ENCODE assay signal across 24 cellular contexts in genomic region chr6:83138118-83138722, GRCh38. TPM values are rescaled to one million over a fixed set of nuclear protein-coding genes. Genes with fewer than 3 reads are reported as not detected.
A peak's percentile ranks its signal among the peaks of the same experiment; 100 is the strongest.
DNase-seq lines count a peak whose midpoint lies in the region; ATAC-seq, FAIRE-seq and TF ChIP-seq lines count a peak whose summit lies in the region.
"Had no signal": no experiment of that assay in that cellular context is flagged by ENCODE, and none has a peak within 500 bp of the region (broad histone marks: within the 10 kb centered on the region; RNA-seq: fewer than 3 reads in every experiment).

No MANE protein-coding gene starts in this region.

- H3K27me3 ChIP-seq in RWPE2 (ENCODE audit: insufficient read depth, poor library complexity, severe bottlenecking) (no peaks in the 10 kb centered on the region), HepG2 (ENCODE audit: control insufficient read depth in 1 of 2, insufficient read depth in 2 of 2, low read length in 2 of 2) (no peaks in the 10 kb centered on the region)
- H3K27me3 ChIP-seq: BLaER1 treated with 17β-estradiol and CSF1 and Interleukin-3, amounts not matched to agents 10 nM and 100 nM had no signal

- H3K4me3 ChIP-seq in RWPE2 (ENCODE audit: severe bottlenecking) (no peak overlapping the region), HepG2 (replicated peaks in 1 of 3; ENCODE audit: insufficient read depth in 1 of 3, low read depth in 2 of 3, low read length in 3 of 3) (no peak overlapping the region)
- H3K4me3 ChIP-seq: BLaER1 treated with 17β-estradiol and CSF1 and Interleukin-3, amounts not matched to agents 10 nM and 100 nM; GM23248; K562 had no signal

- BruUV-seq in HepG2 (replicated peaks; lab: Mats Ljungman, UMichigan): TSS peak; percentile 43

- H4K20me1 ChIP-seq in HepG2 (ENCODE audit: insufficient read depth, low read length): no peaks in the 10 kb centered on the region
- H4K20me1 ChIP-seq: BLaER1 treated with 17β-estradiol and CSF1 and Interleukin-3, amounts not matched to agents 10 nM and 100 nM had no signal

- TF ChIP-seq EP300 in HepG2 (IDR thresholded peaks at IDR 0.05; ENCODE audit: low read depth in 2 of 2, low read length in 2 of 2) (no peak), HepG2 (CRISPR knock-in tag; IDR thresholded peaks at IDR 0.05; ENCODE audit: borderline replicate concordance) (no peak)

- DNase-seq in HTR-8/SVneo (ENCODE audit: insufficient read length, low spot score) (no peak), RWPE2 (ENCODE audit: low spot score) (no peak), HepG2 (ENCODE audit: low spot score) (no peak), NAMALWA (ENCODE audit: low spot score) (no peak)
- DNase-seq in central memory CD8-positive, alpha-beta T cell (ENCODE audit: low spot score in 2 of 2): no peak
- DNase-seq in activated CD4-positive, alpha-beta memory T cell treated with anti-CD3 and anti-CD28 coated beads, Interleukin-2, amount 10 ng/mL, durations not matched to agents 7 days and 5 days: no peak
- DNase-seq: CD4-positive, CD25-positive, alpha-beta regulatory T cell; CD8-positive, alpha-beta memory T cell; COR-L47; DMS 273 treated with DMSO at 0.1 percent for 48 hours; DMS53; DND-41; EL; GM23248; H7; HFFc6; IMR-90 had no signal

- no peaks in the 10 kb centered on the region for H3K4me1 Mint-ChIP-seq in central memory CD8-positive, alpha-beta T cell
- H3K4me1 Mint-ChIP-seq in activated CD4-positive, alpha-beta memory T cell treated with anti-CD3 and anti-CD28 coated beads, Interleukin-2, amount 10 ng/mL, durations not matched to agents 7 days and 5 days: peaks cover 2% of the 10 kb centered on the region
- H3K4me1 Mint-ChIP-seq: B cell; CD8-positive, alpha-beta memory T cell had no signal

- H3K9me3 ChIP-seq in RWPE2 (ENCODE audit: severe bottlenecking) (no peaks in the 10 kb centered on the region), HepG2 (ENCODE audit: low read length) (no peaks in the 10 kb centered on the region)
- H3K9me3 ChIP-seq: BLaER1 treated with 17β-estradiol and CSF1 and Interleukin-3, amounts not matched to agents 10 nM and 100 nM had no signal

- peak; percentile 88 for ATAC-seq in RWPE2 (ENCODE audit: low read depth)
- no peak for ATAC-seq in central memory CD8-positive, alpha-beta T cell (replicated peaks; ENCODE audit: extremely low read depth, poor library complexity, severe bottlenecking)
- ATAC-seq in HepG2: no peak
- ATAC-seq in HG03045 (IDR thresholded peaks at IDR 0.05; ENCODE audit: unreplicated experiment): no peak
- ATAC-seq in HG03460 (IDR thresholded peaks at IDR 0.05; ENCODE audit: unreplicated experiment): no peak
- ATAC-seq: HCT116, K562 had no signal

- POLR2A ChIA-PET in HepG2 (lab: Yijun Ruan, JAX): no interaction called here
- POLR2A ChIA-PET in activated CD4-positive, alpha-beta memory T cell treated with anti-CD3 and anti-CD28 coated beads, Interleukin-2, amount 10 ng/mL, durations not matched to agents 7 days and 5 days (lab: Charles Lee): no interaction called here

- TF ChIP-seq RAD21 in HepG2 (CRISPR knock-in tag; IDR thresholded peaks at IDR 0.05): no peak

- no peak overlapping the region for H3K4me3 Mint-ChIP-seq in central memory CD8-positive, alpha-beta T cell
- no peak overlapping the region for H3K4me3 Mint-ChIP-seq in activated CD4-positive, alpha-beta memory T cell treated with anti-CD3 and anti-CD28 coated beads, Interleukin-2, amount 10 ng/mL, durations not matched to agents 7 days and 5 days
- H3K4me3 Mint-ChIP-seq: B cell; CD4-positive, CD25-positive, alpha-beta regulatory T cell; CD8-positive, alpha-beta memory T cell; HFFc6 had no signal

- CTCF ChIA-PET in HepG2 (lab: Yijun Ruan, JAX; ENCODE audit: low intra/inter-chr PET ratio, low total read pairs): no interaction called here
- CTCF ChIA-PET in activated CD4-positive, alpha-beta memory T cell treated with anti-CD3 and anti-CD28 coated beads, Interleukin-2, amount 10 ng/mL, durations not matched to agents 7 days and 5 days (lab: Charles Lee): no interaction called here

- H3K9me3 Mint-ChIP-seq in central memory CD8-positive, alpha-beta T cell: no peaks in the 10 kb centered on the region
- H3K9me3 Mint-ChIP-seq in activated CD4-positive, alpha-beta memory T cell treated with anti-CD3 and anti-CD28 coated beads, Interleukin-2, amount 10 ng/mL, durations not matched to agents 7 days and 5 days: no peaks in the 10 kb centered on the region
- H3K9me3 Mint-ChIP-seq: CD4-positive, CD25-positive, alpha-beta regulatory T cell; CD8-positive, alpha-beta memory T cell; HFFc6 had no signal

- in situ Hi-C loops in HepG2 (cut with HindIII; ENCODE audit: extremely low pct_ligation_motif_present, low pct_unique_long_range_greater_than_20kb): no loop called here

- H3K27me3 Mint-ChIP-seq in central memory CD8-positive, alpha-beta T cell: no peaks in the 10 kb centered on the region
- H3K27me3 Mint-ChIP-seq in activated CD4-positive, alpha-beta memory T cell treated with anti-CD3 and anti-CD28 coated beads, Interleukin-2, amount 10 ng/mL, durations not matched to agents 7 days and 5 days: no peaks in the 10 kb centered on the region
- H3K27me3 Mint-ChIP-seq: B cell; CD4-positive, CD25-positive, alpha-beta regulatory T cell; CD8-positive, alpha-beta memory T cell had no signal

- H3K36me3 ChIP-seq in RWPE2 (ENCODE audit: low read depth): peaks cover 36% of the 10 kb centered on the region
- H3K36me3 ChIP-seq in HepG2 (replicated peaks in 1 of 2; ENCODE audit: control insufficient read depth in 1 of 2, insufficient read depth in 2 of 2, low read length in 2 of 2): peaks cover 0 to 5% of the 10 kb centered on the region in 2 experiments; a peak in 1 of 5 replicates

- TF ChIP-seq CTCF in RWPE2 (IDR thresholded peaks at IDR 0.05; ENCODE audit: poor library complexity, severe bottlenecking) (no peak), HepG2 (CRISPR knock-in tag; IDR thresholded peaks at IDR 0.05) (no peak)

- WGBS in HepG2 (ENCODE audit: low lambda C conversion rate): 94% methylated on average over 5 of the region's 5 CpGs

- H3K27ac Mint-ChIP-seq in central memory CD8-positive, alpha-beta T cell (ENCODE audit: low read depth): peak overlapping the region; percentile 35
- H3K27ac Mint-ChIP-seq in activated CD4-positive, alpha-beta memory T cell treated with anti-CD3 and anti-CD28 coated beads, Interleukin-2, amount 10 ng/mL, durations not matched to agents 7 days and 5 days: no peak overlapping the region
- H3K27ac Mint-ChIP-seq: B cell had no signal

- no peak for TF ChIP-seq POLR2A in HepG2 (IDR thresholded peaks at IDR 0.05; ENCODE audit: insufficient read depth in 1 of 2, low read depth in 2 of 2, low read length in 2 of 2)

- H3K27ac ChIP-seq in RWPE2 (ENCODE audit: poor library complexity, severe bottlenecking): peak overlapping the region; percentile 29
- no peak overlapping the region for H3K27ac ChIP-seq in HepG2 (ENCODE audit: extremely low read length, insufficient read depth, low read length)
- H3K27ac ChIP-seq: BLaER1 treated with 17β-estradiol and CSF1 and Interleukin-3, amounts not matched to agents 10 nM and 100 nM; GM23248 had no signal

- no peak overlapping the region for H3K9ac ChIP-seq in HepG2 (ENCODE audit: insufficient read depth, low read depth, low read length)
- H3K9ac ChIP-seq: BLaER1 treated with 17β-estradiol and CSF1 and Interleukin-3, amounts not matched to agents 10 nM and 100 nM; GM23248 had no signal

- intact Hi-C loops in HepG2 (cut with micrococcal nuclease; ENCODE audit: unreplicated experiment): no loop called here

- no peaks in the 10 kb centered on the region for H3K79me2 ChIP-seq in HepG2 (ENCODE audit: insufficient read depth, low read length)

- FAIRE-seq in HTR-8/SVneo (lab: Jason Lieb, UNC) (peak; percentile 4), HepG2 (lab: Jason Lieb, UNC) (no peak)
- FAIRE-seq: GM19239 had no signal

- H3K4me1 ChIP-seq in RWPE2 (ENCODE audit: insufficient read depth, poor library complexity, severe bottlenecking): peaks cover 10% of the 10 kb centered on the region
- H3K4me1 ChIP-seq in HepG2 (ENCODE audit: insufficient read depth, low read length): no peaks in the 10 kb centered on the region
- H3K4me1 ChIP-seq: BLaER1 treated with 17β-estradiol and CSF1 and Interleukin-3, amounts not matched to agents 10 nM and 100 nM had no signal

- H2AFZ ChIP-seq in HepG2 (ENCODE audit: low read length): no peak overlapping the region
- H2AFZ ChIP-seq: GM23248 had no signal

- H3K36me3 Mint-ChIP-seq in central memory CD8-positive, alpha-beta T cell (ENCODE audit: insufficient read depth): peaks cover 28% of the 10 kb centered on the region
- H3K36me3 Mint-ChIP-seq in activated CD4-positive, alpha-beta memory T cell treated with anti-CD3 and anti-CD28 coated beads, Interleukin-2, amount 10 ng/mL, durations not matched to agents 7 days and 5 days (ENCODE audit: low read depth): peaks cover 19% of the 10 kb centered on the region

- H3K4me2 ChIP-seq in HepG2 (ENCODE audit: low read depth, low read length): no peak overlapping the region
- H3K4me2 ChIP-seq: BLaER1 treated with 17β-estradiol and CSF1 and Interleukin-3, amounts not matched to agents 10 nM and 100 nM had no signal

RNA-seq across cellular contexts. Expression of gene PGM3, which starts 54.8 kb away (rescaled TPM):
- total RNA-seq in HepG2 (2016; rRNA removed; fragmentation: Illumina TruSeq; extraction: Trizol): 163 and 231 TPM in 2 replicates
- total RNA-seq in HepG2 (2016; cell fraction: cytosol; rRNA removed; fragmentation: Illumina TruSeq; extraction: Trizol; ENCODE audit: low read depth): 23.4 and 26.9 TPM in 2 replicates
- total RNA-seq in HepG2 (2016; cell fraction: insoluble cytoplasmic fraction; rRNA removed; fragmentation: Illumina TruSeq; extraction: Trizol): 172 and 230 TPM in 2 replicates
- total RNA-seq in HepG2 (2016; cell fraction: membrane; rRNA removed; fragmentation: Illumina TruSeq; extraction: Trizol): 31.1 and 45.6 TPM in 2 replicates
- 140 and 186 TPM in 2 replicates for total RNA-seq in HepG2 (2016; cell fraction: nucleus; rRNA removed; fragmentation: Illumina TruSeq; extraction: Trizol)
- 54.2 and 72.5 TPM in 2 replicates for polyA plus RNA-seq in HepG2 (2011; rRNA removed)
- polyA plus RNA-seq in HepG2 (2011; cell fraction: cytosol; rRNA removed): 28.2 and 35.0 TPM in 2 replicates
- polyA plus RNA-seq in HepG2 (2011; cell fraction: nucleus; rRNA removed): 57.8 and 63.2 TPM in 2 replicates
- polyA plus RNA-seq in HepG2 (2012): 65.5 and 85.4 TPM in 2 replicates
- polyA plus RNA-seq in HepG2 (2016; cell fraction: cytosol; fragmentation: Illumina TruSeq; extraction: Trizol; ENCODE audit: low read depth): 13.0 and 13.7 TPM in 2 replicates
- 114 and 117 TPM in 2 replicates for polyA plus RNA-seq in HepG2 (2016; cell fraction: insoluble cytoplasmic fraction; fragmentation: Illumina TruSeq; extraction: Trizol; ENCODE audit: low read depth)
- 14.6 and 15.9 TPM in 2 replicates for polyA plus RNA-seq in HepG2 (2016; cell fraction: membrane; fragmentation: Illumina TruSeq; extraction: Trizol; ENCODE audit: low read depth)
- 77.2 and 92.0 TPM in 2 replicates for polyA plus RNA-seq in HepG2 (2016; cell fraction: nucleus; fragmentation: Illumina TruSeq; extraction: Trizol; ENCODE audit: insufficient read depth, low read depth)
- 42.5 and 84.3 TPM in 2 replicates for polyA minus RNA-seq in HepG2 (2011; rRNA and poly(A)+ RNA removed; ENCODE audit: low replicate concordance)
- polyA minus RNA-seq in HepG2 (2011; cell fraction: cytosol; rRNA and poly(A)+ RNA removed): 80.3 and 84.2 TPM in 2 replicates
- 254 and 275 TPM in 2 replicates for polyA minus RNA-seq in HepG2 (2011; cell fraction: nucleus; rRNA and poly(A)+ RNA removed)
- 10 to 100 TPM; 18.6 to 20.7 TPM for total RNA-seq in activated CD4-positive, alpha-beta memory T cell treated with anti-CD3 and anti-CD28 coated beads, Interleukin-2, amount 10 ng/mL, durations not matched to agents 7 days and 5 days

RNA-seq across cellular contexts. Expression of gene RWDD2A, which starts 54.9 kb away (rescaled TPM):
- 5.3 and 6.9 TPM in 2 replicates for total RNA-seq in HepG2 (2016; rRNA removed; fragmentation: Illumina TruSeq; extraction: Trizol)
- 0.88 and 0.91 TPM in 2 replicates for total RNA-seq in HepG2 (2016; cell fraction: cytosol; rRNA removed; fragmentation: Illumina TruSeq; extraction: Trizol; ENCODE audit: low read depth)
- total RNA-seq in HepG2 (2016; cell fraction: insoluble cytoplasmic fraction; rRNA removed; fragmentation: Illumina TruSeq; extraction: Trizol): 5.5 and 6.4 TPM in 2 replicates
- 2.4 and 2.8 TPM in 2 replicates for total RNA-seq in HepG2 (2016; cell fraction: membrane; rRNA removed; fragmentation: Illumina TruSeq; extraction: Trizol)
- total RNA-seq in HepG2 (2016; cell fraction: nucleus; rRNA removed; fragmentation: Illumina TruSeq; extraction: Trizol): 6.0 and 6.7 TPM in 2 replicates
- 6.6 and 8.1 TPM in 2 replicates for polyA plus RNA-seq in HepG2 (2011; rRNA removed)
- polyA plus RNA-seq in HepG2 (2011; cell fraction: cytosol; rRNA removed): 3.2 and 4.4 TPM in 2 replicates
- polyA plus RNA-seq in HepG2 (2011; cell fraction: nucleus; rRNA removed): 6.2 and 8.4 TPM in 2 replicates
- 4.9 and 6.6 TPM in 2 replicates for polyA plus RNA-seq in HepG2 (2012)
- polyA plus RNA-seq in HepG2 (2016; cell fraction: cytosol; fragmentation: Illumina TruSeq; extraction: Trizol; ENCODE audit: low read depth): 0.54 and 0.61 TPM in 2 replicates
- polyA plus RNA-seq in HepG2 (2016; cell fraction: insoluble cytoplasmic fraction; fragmentation: Illumina TruSeq; extraction: Trizol; ENCODE audit: low read depth): 6.4 and 6.8 TPM in 2 replicates
- 1.6 and 1.8 TPM in 2 replicates for polyA plus RNA-seq in HepG2 (2016; cell fraction: membrane; fragmentation: Illumina TruSeq; extraction: Trizol; ENCODE audit: low read depth)
- polyA plus RNA-seq in HepG2 (2016; cell fraction: nucleus; fragmentation: Illumina TruSeq; extraction: Trizol; ENCODE audit: insufficient read depth, low read depth): 9.3 and 10.3 TPM in 2 replicates
- polyA minus RNA-seq in HepG2 (2011; rRNA and poly(A)+ RNA removed; ENCODE audit: low replicate concordance): 2.8 and 4.8 TPM in 2 replicates
- polyA minus RNA-seq in HepG2 (2011; cell fraction: cytosol; rRNA and poly(A)+ RNA removed): 2.6 and 3.1 TPM in 2 replicates
- 13.5 and 14.2 TPM in 2 replicates for polyA minus RNA-seq in HepG2 (2011; cell fraction: nucleus; rRNA and poly(A)+ RNA removed)
- total RNA-seq in activated CD4-positive, alpha-beta memory T cell treated with anti-CD3 and anti-CD28 coated beads, Interleukin-2, amount 10 ng/mL, durations not matched to agents 7 days and 5 days: 1 to 10 TPM; 1.9 to 2.3 TPM
